Comparison of ENCODE assay signal across 1 cellular context in the genomic region with DNA sequence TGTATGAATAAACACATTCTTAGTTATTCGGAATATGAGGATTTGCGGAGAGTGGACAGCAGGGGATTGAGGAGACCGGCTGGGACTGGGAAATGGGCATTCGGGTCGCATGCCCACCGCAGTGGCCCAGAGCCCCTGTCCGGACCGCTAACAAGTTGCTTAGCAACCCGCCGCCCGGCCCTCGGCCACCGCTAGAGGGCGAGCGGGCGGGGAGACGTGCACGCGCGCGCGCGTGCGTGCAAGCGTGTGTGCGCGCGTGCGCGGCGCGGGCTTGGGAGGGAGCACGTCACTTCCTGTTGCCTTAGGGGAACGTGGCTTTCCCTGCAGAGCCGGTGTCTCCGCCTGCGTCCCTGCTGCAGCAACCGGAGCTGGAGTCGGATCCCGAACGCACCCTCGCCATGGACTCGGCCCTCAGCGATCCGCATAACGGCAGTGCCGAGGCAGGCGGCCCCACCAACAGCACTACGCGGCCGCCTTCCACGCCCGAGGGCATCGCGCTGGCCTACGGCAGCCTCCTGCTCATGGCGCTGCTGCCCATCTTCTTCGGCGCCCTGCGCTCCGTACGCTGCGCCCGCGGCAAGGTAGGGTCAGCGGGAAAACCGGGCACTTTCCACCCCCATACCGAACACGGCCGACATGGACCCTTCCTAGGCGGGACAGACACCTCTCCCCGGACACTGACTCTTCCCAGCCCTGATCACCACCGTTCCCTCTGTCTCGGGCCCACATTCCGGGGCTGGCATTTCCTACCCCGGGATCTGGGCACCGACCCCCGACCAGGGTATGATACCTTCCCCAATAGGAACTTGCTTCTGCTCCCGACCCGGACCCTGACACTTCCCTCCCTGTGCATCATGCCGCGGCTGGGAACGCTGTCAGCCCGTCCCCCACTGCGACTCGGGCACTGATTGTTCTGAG.
A peak's percentile ranks its signal among the peaks of the same experiment; 100 is the strongest.
TF ChIP-seq lines count a peak whose summit lies in the region.

A gene with protein sequence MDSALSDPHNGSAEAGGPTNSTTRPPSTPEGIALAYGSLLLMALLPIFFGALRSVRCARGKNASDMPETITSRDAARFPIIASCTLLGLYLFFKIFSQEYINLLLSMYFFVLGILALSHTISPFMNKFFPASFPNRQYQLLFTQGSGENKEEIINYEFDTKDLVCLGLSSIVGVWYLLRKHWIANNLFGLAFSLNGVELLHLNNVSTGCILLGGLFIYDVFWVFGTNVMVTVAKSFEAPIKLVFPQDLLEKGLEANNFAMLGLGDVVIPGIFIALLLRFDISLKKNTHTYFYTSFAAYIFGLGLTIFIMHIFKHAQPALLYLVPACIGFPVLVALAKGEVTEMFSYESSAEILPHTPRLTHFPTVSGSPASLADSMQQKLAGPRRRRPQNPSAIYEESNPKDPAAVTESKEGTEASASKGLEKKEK (plus strand): TSS at position 289 of the 918 bp plus-strand sequence. CDS start 110 bp downstream, at position 399.

TF ChIP-seq in K562, 482 proteins besides CTCF, POLR2A, EP300 and RAD21 (continued from another document and continues in another):
- TF ChIP-seq, protein P1, sequence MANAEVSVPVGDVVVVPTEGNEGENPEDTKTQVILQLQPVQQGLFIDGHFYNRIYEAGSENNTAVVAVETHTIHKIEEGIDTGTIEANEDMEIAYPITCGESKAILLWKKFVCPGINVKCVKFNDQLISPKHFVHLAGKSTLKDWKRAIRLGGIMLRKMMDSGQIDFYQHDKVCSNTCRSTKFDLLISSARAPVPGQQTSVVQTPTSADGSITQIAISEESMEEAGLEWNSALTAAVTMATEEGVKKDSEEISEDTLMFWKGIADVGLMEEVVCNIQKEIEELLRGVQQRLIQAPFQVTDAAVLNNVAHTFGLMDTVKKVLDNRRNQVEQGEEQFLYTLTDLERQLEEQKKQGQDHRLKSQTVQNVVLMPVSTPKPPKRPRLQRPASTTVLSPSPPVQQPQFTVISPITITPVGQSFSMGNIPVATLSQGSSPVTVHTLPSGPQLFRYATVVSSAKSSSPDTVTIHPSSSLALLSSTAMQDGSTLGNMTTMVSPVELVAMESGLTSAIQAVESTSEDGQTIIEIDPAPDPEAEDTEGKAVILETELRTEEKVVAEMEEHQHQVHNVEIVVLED (CRISPR knock-in tag; IDR thresholded peaks at IDR 0.05) = peak; percentile 91
- TF ChIP-seq, protein P2, sequence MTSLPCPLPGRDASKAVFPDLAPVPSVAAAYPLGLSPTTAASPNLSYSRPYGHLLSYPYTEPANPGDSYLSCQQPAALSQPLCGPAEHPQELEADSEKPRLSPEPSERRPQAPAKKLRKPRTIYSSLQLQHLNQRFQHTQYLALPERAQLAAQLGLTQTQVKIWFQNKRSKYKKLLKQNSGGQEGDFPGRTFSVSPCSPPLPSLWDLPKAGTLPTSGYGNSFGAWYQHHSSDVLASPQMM (CRISPR knock-in tag; IDR thresholded peaks at IDR 0.05) = no peak
- TF ChIP-seq RBM14 (IDR thresholded peaks at IDR 0.05; ENCODE audit: borderline replicate concordance, insufficient read depth, low read depth, low read length) = no peak
- peak; percentile 68; the same call in 1 of the 2 replicates for TF ChIP-seq MTA3 (IDR thresholded peaks at IDR 0.05; ENCODE audit: borderline replicate concordance)
- TF ChIP-seq NR2F6 (CRISPR knock-in tag; IDR thresholded peaks at IDR 0.05) = no peak
- 0 out of 2 replicates have a peak, but pooled peaks have one; percentile 62 for TF ChIP-seq IFI16 (CRISPR knock-in tag; IDR thresholded peaks at IDR 0.05)
- no peak for TF ChIP-seq ZNF717 (CRISPR knock-in tag; IDR thresholded peaks at IDR 0.05)
- peak; percentile 36; the same call in 1 of the 2 replicates for TF ChIP-seq SPI1 (IDR thresholded peaks at IDR 0.05; ENCODE audit: borderline replicate concordance, low read depth, low read length)
- TF ChIP-seq, protein P3, sequence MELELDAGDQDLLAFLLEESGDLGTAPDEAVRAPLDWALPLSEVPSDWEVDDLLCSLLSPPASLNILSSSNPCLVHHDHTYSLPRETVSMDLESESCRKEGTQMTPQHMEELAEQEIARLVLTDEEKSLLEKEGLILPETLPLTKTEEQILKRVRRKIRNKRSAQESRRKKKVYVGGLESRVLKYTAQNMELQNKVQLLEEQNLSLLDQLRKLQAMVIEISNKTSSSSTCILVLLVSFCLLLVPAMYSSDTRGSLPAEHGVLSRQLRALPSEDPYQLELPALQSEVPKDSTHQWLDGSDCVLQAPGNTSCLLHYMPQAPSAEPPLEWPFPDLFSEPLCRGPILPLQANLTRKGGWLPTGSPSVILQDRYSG (tag; conservative IDR thresholded peaks at IDR 0.05; ENCODE audit: low read depth) = peak; percentile 93
- TF ChIP-seq SIX5 (IDR thresholded peaks at IDR 0.05; ENCODE audit: borderline replicate concordance in 1 of 2, insufficient read depth in 1 of 2, low read depth in 1 of 2, low read length in 2 of 2) = 0 out of 4 replicates have a peak, but pooled peaks of 1 of the 2 experiments have one; percentile 7
- TF ChIP-seq MTA2 (IDR thresholded peaks at IDR 0.05; ENCODE audit: low read depth) = no peak
- no peak for TF ChIP-seq GABPB2 (CRISPR knock-in tag; conservative IDR thresholded peaks at IDR 0.05)
- peak; percentile 51 for TF ChIP-seq ASH1L (IDR thresholded peaks at IDR 0.05; ENCODE audit: borderline replicate concordance, low read depth, partially characterized antibody)
- TF ChIP-seq RUNX1 (IDR thresholded peaks at IDR 0.05; ENCODE audit: low read depth) = no peak; the same call in 1 of the 2 replicates
- TF ChIP-seq ZNF444 (CRISPR knock-in tag; IDR thresholded peaks at IDR 0.05) = no peak
- TF ChIP-seq KDM4B (IDR thresholded peaks at IDR 0.05; ENCODE audit: borderline replicate concordance in 2 of 2, low read depth in 1 of 2) = no peak
- TF ChIP-seq, protein P4, sequence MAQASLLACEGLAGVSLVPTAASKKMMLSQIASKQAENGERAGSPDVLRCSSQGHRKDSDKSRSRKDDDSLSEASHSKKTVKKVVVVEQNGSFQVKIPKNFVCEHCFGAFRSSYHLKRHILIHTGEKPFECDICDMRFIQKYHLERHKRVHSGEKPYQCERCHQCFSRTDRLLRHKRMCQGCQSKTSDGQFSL (CRISPR knock-in tag; IDR thresholded peaks at IDR 0.05) = no peak
- TF ChIP-seq, protein P4 (tag; IDR thresholded peaks at IDR 0.05) = no peak
- peak; percentile 46; the same call in 1 of the 2 replicates for TF ChIP-seq SOX6 (IDR thresholded peaks at IDR 0.05)
- TF ChIP-seq TEAD4 (IDR thresholded peaks at IDR 0.05; ENCODE audit: low read length) = no peak; the same call in 1 of the 2 replicates
- peak; percentile 61; the same call in 1 of the 2 replicates for TF ChIP-seq TEAD4 (CRISPR knock-in tag; IDR thresholded peaks at IDR 0.05; ENCODE audit: borderline replicate concordance)
- no peak for TF ChIP-seq OTX1 (CRISPR knock-in tag; IDR thresholded peaks at IDR 0.05)
- TF ChIP-seq ZFP1 (CRISPR knock-in tag; IDR thresholded peaks at IDR 0.05) = no peak
- peak; percentile 69; the same call in 1 of the 2 replicates for TF ChIP-seq KLF13 (tag; IDR thresholded peaks at IDR 0.05; ENCODE audit: borderline replicate concordance, low read depth)
- TF ChIP-seq ATF1 (CRISPR knock-in tag; IDR thresholded peaks at IDR 0.05) = peak; percentile 56
- TF ChIP-seq ATF1 (tag; IDR thresholded peaks at IDR 0.05) = peak; percentile 93
- peak; percentile 59 for TF ChIP-seq ETV5 (CRISPR knock-in tag; IDR thresholded peaks at IDR 0.05; ENCODE audit: low read depth)
- no peak for TF ChIP-seq PRPF4 (IDR thresholded peaks at IDR 0.05; ENCODE audit: insufficient read depth, low read depth, low read length, poor library complexity, severe bottlenecking)
- peak; percentile 73; the same call in 1 of the 2 replicates for TF ChIP-seq MYNN (IDR thresholded peaks at IDR 0.05)
- TF ChIP-seq MYNN (CRISPR knock-in tag; IDR thresholded peaks at IDR 0.05) = no peak
- no peak for TF ChIP-seq EHMT2 (IDR thresholded peaks at IDR 0.05)
- no peak for TF ChIP-seq KDM1A (IDR thresholded peaks at IDR 0.05)
- TF ChIP-seq NFATC3 (IDR thresholded peaks at IDR 0.05) = no peak
- no peak for TF ChIP-seq NFRKB (IDR thresholded peaks at IDR 0.05; ENCODE audit: low read depth)
- TF ChIP-seq RBM22 (IDR thresholded peaks at IDR 0.05; ENCODE audit: low read depth, low read length, poor library complexity, severe bottlenecking) = peak; percentile 78
- TF ChIP-seq, protein P5, sequence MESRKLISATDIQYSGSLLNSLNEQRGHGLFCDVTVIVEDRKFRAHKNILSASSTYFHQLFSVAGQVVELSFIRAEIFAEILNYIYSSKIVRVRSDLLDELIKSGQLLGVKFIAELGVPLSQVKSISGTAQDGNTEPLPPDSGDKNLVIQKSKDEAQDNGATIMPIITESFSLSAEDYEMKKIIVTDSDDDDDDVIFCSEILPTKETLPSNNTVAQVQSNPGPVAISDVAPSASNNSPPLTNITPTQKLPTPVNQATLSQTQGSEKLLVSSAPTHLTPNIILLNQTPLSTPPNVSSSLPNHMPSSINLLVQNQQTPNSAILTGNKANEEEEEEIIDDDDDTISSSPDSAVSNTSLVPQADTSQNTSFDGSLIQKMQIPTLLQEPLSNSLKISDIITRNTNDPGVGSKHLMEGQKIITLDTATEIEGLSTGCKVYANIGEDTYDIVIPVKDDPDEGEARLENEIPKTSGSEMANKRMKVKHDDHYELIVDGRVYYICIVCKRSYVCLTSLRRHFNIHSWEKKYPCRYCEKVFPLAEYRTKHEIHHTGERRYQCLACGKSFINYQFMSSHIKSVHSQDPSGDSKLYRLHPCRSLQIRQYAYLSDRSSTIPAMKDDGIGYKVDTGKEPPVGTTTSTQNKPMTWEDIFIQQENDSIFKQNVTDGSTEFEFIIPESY (CRISPR knock-in tag; IDR thresholded peaks at IDR 0.05) = no peak
- TF ChIP-seq ARNT (IDR thresholded peaks at IDR 0.05) = no peak
- no peak for TF ChIP-seq SAFB2 (IDR thresholded peaks at IDR 0.05; ENCODE audit: borderline replicate concordance, low read depth, low read length, severe bottlenecking)
- TF ChIP-seq, protein P6, sequence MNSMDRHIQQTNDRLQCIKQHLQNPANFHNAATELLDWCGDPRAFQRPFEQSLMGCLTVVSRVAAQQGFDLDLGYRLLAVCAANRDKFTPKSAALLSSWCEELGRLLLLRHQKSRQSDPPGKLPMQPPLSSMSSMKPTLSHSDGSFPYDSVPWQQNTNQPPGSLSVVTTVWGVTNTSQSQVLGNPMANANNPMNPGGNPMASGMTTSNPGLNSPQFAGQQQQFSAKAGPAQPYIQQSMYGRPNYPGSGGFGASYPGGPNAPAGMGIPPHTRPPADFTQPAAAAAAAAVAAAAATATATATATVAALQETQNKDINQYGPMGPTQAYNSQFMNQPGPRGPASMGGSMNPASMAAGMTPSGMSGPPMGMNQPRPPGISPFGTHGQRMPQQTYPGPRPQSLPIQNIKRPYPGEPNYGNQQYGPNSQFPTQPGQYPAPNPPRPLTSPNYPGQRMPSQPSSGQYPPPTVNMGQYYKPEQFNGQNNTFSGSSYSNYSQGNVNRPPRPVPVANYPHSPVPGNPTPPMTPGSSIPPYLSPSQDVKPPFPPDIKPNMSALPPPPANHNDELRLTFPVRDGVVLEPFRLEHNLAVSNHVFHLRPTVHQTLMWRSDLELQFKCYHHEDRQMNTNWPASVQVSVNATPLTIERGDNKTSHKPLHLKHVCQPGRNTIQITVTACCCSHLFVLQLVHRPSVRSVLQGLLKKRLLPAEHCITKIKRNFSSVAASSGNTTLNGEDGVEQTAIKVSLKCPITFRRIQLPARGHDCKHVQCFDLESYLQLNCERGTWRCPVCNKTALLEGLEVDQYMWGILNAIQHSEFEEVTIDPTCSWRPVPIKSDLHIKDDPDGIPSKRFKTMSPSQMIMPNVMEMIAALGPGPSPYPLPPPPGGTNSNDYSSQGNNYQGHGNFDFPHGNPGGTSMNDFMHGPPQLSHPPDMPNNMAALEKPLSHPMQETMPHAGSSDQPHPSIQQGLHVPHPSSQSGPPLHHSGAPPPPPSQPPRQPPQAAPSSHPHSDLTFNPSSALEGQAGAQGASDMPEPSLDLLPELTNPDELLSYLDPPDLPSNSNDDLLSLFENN (IDR thresholded peaks at IDR 0.05; ENCODE audit: low read depth in 2 of 2, low read length in 2 of 2) = no peak
- no peak for TF ChIP-seq HOXB6 (CRISPR knock-in tag; IDR thresholded peaks at IDR 0.05; ENCODE audit: borderline replicate concordance)
- TF ChIP-seq ZNF785 (CRISPR knock-in tag; IDR thresholded peaks at IDR 0.05) = no peak
- TF ChIP-seq NFXL1 (CRISPR knock-in tag; IDR thresholded peaks at IDR 0.05) = no peak
- TF ChIP-seq, protein P7, sequence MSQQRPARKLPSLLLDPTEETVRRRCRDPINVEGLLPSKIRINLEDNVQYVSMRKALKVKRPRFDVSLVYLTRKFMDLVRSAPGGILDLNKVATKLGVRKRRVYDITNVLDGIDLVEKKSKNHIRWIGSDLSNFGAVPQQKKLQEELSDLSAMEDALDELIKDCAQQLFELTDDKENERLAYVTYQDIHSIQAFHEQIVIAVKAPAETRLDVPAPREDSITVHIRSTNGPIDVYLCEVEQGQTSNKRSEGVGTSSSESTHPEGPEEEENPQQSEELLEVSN (IDR thresholded peaks at IDR 0.05; ENCODE audit: borderline replicate concordance in 1 of 2, extremely low read depth in 1 of 2, insufficient read depth in 1 of 2, insufficient read length in 1 of 2, low read depth in 1 of 2, low read length in 1 of 2, poor library complexity in 1 of 2, severe bottlenecking in 1 of 2) = peak; percentile 75 to 87
- TF ChIP-seq, protein P8, sequence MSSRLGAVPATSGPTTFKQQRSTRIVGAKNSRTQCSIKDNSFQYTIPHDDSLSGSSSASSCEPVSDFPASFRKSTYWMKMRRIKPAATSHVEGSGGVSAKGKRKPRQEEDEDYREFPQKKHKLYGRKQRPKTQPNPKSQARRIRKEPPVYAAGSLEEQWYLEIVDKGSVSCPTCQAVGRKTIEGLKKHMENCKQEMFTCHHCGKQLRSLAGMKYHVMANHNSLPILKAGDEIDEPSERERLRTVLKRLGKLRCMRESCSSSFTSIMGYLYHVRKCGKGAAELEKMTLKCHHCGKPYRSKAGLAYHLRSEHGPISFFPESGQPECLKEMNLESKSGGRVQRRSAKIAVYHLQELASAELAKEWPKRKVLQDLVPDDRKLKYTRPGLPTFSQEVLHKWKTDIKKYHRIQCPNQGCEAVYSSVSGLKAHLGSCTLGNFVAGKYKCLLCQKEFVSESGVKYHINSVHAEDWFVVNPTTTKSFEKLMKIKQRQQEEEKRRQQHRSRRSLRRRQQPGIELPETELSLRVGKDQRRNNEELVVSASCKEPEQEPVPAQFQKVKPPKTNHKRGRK (tag; IDR thresholded peaks at IDR 0.05) = no peak
- TF ChIP-seq, protein P9, sequence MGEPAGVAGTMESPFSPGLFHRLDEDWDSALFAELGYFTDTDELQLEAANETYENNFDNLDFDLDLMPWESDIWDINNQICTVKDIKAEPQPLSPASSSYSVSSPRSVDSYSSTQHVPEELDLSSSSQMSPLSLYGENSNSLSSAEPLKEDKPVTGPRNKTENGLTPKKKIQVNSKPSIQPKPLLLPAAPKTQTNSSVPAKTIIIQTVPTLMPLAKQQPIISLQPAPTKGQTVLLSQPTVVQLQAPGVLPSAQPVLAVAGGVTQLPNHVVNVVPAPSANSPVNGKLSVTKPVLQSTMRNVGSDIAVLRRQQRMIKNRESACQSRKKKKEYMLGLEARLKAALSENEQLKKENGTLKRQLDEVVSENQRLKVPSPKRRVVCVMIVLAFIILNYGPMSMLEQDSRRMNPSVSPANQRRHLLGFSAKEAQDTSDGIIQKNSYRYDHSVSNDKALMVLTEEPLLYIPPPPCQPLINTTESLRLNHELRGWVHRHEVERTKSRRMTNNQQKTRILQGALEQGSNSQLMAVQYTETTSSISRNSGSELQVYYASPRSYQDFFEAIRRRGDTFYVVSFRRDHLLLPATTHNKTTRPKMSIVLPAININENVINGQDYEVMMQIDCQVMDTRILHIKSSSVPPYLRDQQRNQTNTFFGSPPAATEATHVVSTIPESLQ (CRISPR knock-in tag; IDR thresholded peaks at IDR 0.05) = no peak; the same call in 1 of the 2 replicates
- TF ChIP-seq MEF2A (IDR thresholded peaks at IDR 0.05; ENCODE audit: control insufficient read depth, low read depth, low read length) = no peak
- peak; percentile 90 for TF ChIP-seq CHD1 (IDR thresholded peaks at IDR 0.05; ENCODE audit: low read length)
